ENCODE assay signal across 1 cellular context in genomic region chr9:108861464-108861863, GRCh38.
TF ChIP-seq lines count a peak whose summit lies in the region.

No MANE protein-coding gene starts in this region.

TF ChIP-seq in IMR-90, 13 proteins besides CTCF, POLR2A, EP300 and RAD21:
- no peak for TF ChIP-seq CHD1 (IDR thresholded peaks at IDR 0.05; ENCODE audit: low read depth, low read length)
- no peak for TF ChIP-seq NFE2L2 (IDR thresholded peaks at IDR 0.05; ENCODE audit: low read depth, low read length)
- no peak for TF ChIP-seq CEBPB (IDR thresholded peaks at IDR 0.05; ENCODE audit: low read depth, low read length)
- TF ChIP-seq FOS (IDR thresholded peaks at IDR 0.05; ENCODE audit: low read depth, low read length), result no peak
- no peak for TF ChIP-seq USF2 (IDR thresholded peaks at IDR 0.05; ENCODE audit: low read depth, low read length)
- TF ChIP-seq ELK1 (IDR thresholded peaks at IDR 0.05; ENCODE audit: borderline replicate concordance, low read depth, low read length), result no peak
- no peak for TF ChIP-seq MXI1 (IDR thresholded peaks at IDR 0.05; ENCODE audit: borderline replicate concordance, low read depth, low read length)
- no peak for TF ChIP-seq RFX5 (IDR thresholded peaks at IDR 0.05; ENCODE audit: low read depth, low read length)
- TF ChIP-seq SMC3 (IDR thresholded peaks at IDR 0.05; ENCODE audit: low read depth, low read length), result no peak
- TF ChIP-seq RCOR1 (IDR thresholded peaks at IDR 0.05; ENCODE audit: insufficient replicate concordance, low read length), result no peak
- TF ChIP-seq BHLHE40 (IDR thresholded peaks at IDR 0.05; ENCODE audit: low read depth, low read length), result no peak
- TF ChIP-seq MAFK (IDR thresholded peaks at IDR 0.05; ENCODE audit: low read depth, low read length), result no peak
- TF ChIP-seq MAZ (IDR thresholded peaks at IDR 0.05; ENCODE audit: borderline replicate concordance, low read depth, low read length), result no peak
